Comparison of ENCODE assay signal across 10 cellular contexts in the genomic region with DNA sequence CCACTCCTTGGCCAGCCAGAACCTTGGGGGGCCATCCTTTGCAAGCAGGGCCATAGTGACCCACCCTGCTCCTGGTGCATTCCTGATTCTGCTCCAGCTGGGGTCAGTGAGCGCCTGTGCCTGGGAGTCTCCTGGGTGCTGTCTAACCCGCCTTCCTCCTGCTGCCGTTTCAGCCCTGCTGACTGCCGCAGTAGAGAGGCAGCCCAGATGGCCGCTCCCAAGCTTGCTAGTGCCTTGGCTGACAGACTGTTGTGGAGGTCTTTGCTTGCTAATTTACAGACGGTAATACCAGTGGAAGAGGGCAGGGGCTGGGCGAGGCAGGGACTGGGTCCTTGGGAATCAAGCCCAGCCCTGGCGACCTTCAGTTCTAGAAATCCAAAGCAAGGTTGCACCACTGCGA.
"Had no signal": no experiment of that assay in that cellular context is flagged by ENCODE, and none has a peak within 500 bp of the region (broad histone marks: within the 10 kb centered on the region; RNA-seq: fewer than 3 reads in every experiment).

No MANE protein-coding gene starts in this region.

- H3K36me3 Mint-ChIP-seq: WTC11 had no signal

- H3K4me3 Mint-ChIP-seq: activated T-helper 1 cell treated with anti-CD3 and anti-CD28 coated beads, Interleukin-12 subunit alpha, Interleukin-12 subunit beta, Interleukin-2, Interleukin-4 antibody, amounts not matched to agents 30 ng/mL and 10 ng/mL and 1 ng/mL, durations not matched to agents 14 hours and 24 hours and 36 hours; endodermal cell; WTC11 had no signal

- H3K4me3 ChIP-seq: dorsolateral prefrontal cortex, heart left ventricle, tibial artery had no signal

- DNase-seq: activated CD4-positive, alpha-beta T cell treated with anti-CD3 and anti-CD28 coated beads for 4 hours; activated naive CD4-positive, alpha-beta T cell; endodermal cell; heart left ventricle; stimulated activated CD4-positive, alpha-beta T cell treated with anti-CD3 and anti-CD28 coated beads, Interleukin-4, amount 100 ng/mL, for 24 hours; stimulated activated naive CD4-positive, alpha-beta T cell; tibial artery had no signal

- H3K36me3 ChIP-seq: heart left ventricle, tibial artery had no signal

- H3K9me3 Mint-ChIP-seq: endodermal cell, WTC11 had no signal

- H3K27ac Mint-ChIP-seq: activated T-helper 1 cell treated with anti-CD3 and anti-CD28 coated beads, Interleukin-12 subunit alpha, Interleukin-12 subunit beta, Interleukin-2, Interleukin-4 antibody, amounts not matched to agents 30 ng/mL and 10 ng/mL and 1 ng/mL, durations not matched to agents 14 hours and 24 hours and 36 hours; endodermal cell; WTC11 had no signal

- H3K27ac ChIP-seq: heart left ventricle, tibial artery had no signal

- ATAC-seq: WTC11 had no signal

- H3K27me3 ChIP-seq: dorsolateral prefrontal cortex, heart left ventricle, tibial artery had no signal

- H3K9me3 ChIP-seq: tibial artery had no signal
